ENCODE assay signal across 31 cellular contexts in genomic region chr7:131489196-131489595, GRCh38.
"Had no signal": no experiment of that assay in that cellular context is flagged by ENCODE, and none has a peak within 500 bp of the region (broad histone marks: within the 10 kb centered on the region; RNA-seq: fewer than 3 reads in every experiment).

No MANE protein-coding gene starts in this region.

- H3K36me3 ChIP-seq: adrenal gland, breast epithelium, SJCRH30 had no signal

- H3K4me3 Mint-ChIP-seq: activated CD4-positive, alpha-beta memory T cell treated with anti-CD3 and anti-CD28 coated beads, Interleukin-2, amount 10 ng/mL, durations not matched to agents 7 days and 5 days; activated CD8-positive, alpha-beta memory T cell treated with anti-CD3 and anti-CD28 coated beads, Interleukin-2, amount 10 ng/mL, durations not matched to agents 7 days and 5 days; activated T-cell treated with anti-CD3 and anti-CD28 coated beads, Interleukin-2, amount 50 U/mL, for 72 hours; activated T-helper 17 cell treated with anti-CD3 and anti-CD28 coated beads, Interleukin-2, amount 50 U/mL, for 72 hours; T-helper 2 cell treated with Interferon-gamma antibody and Interleukin-4, amounts not matched to agents 5 μg/mL and 100 μg/mL, for 36 hours had no signal

- H3K36me3 Mint-ChIP-seq: activated naive CD4-positive, alpha-beta T cell treated with anti-CD3 and anti-CD28 coated beads, Interleukin-2, amount 50 U/mL, for 72 hours had no signal

- H3K9me3 ChIP-seq: adrenal gland, body of pancreas, breast epithelium, SJCRH30 had no signal

- H3K27ac ChIP-seq: adrenal gland, body of pancreas, breast epithelium, KMS-11, SJCRH30, SK-N-MC had no signal

- H3K4me1 Mint-ChIP-seq: activated CD4-positive, alpha-beta memory T cell treated with anti-CD3 and anti-CD28 coated beads, Interleukin-2, amount 10 ng/mL, durations not matched to agents 7 days and 5 days; activated CD8-positive, alpha-beta memory T cell treated with anti-CD3 and anti-CD28 coated beads, Interleukin-2, amount 10 ng/mL, durations not matched to agents 7 days and 5 days; activated T-helper 17 cell treated with anti-CD3 and anti-CD28 coated beads, Interleukin-2, amount 50 U/mL, for 72 hours had no signal

- DNase-seq: activated CD4-positive, alpha-beta memory T cell treated with anti-CD3 and anti-CD28 coated beads, Interleukin-2, amount 10 ng/mL, durations not matched to agents 7 days and 5 days; activated CD4-positive, alpha-beta T cell treated with anti-CD3 and anti-CD28 coated beads for 4 hours; activated CD4-positive, alpha-beta T cell treated with anti-CD3 and anti-CD28 coated beads, Interleukin-2, amount 50 U/mL, for 1 hour; activated CD8-positive, alpha-beta memory T cell treated with anti-CD3 and anti-CD28 coated beads for 24 hours; activated CD8-positive, alpha-beta memory T cell treated with anti-CD3 and anti-CD28 coated beads, Interleukin-2, amount 10 ng/mL, durations not matched to agents 7 days and 5 days; activated effector memory CD4-positive, alpha-beta T cell treated with anti-CD3 and anti-CD28 coated beads, Interleukin-2, amount 50 U/mL, for 16 hours; activated naive CD4-positive, alpha-beta T cell; activated T-cell treated with anti-CD3 and anti-CD28 coated beads, Interleukin-2, amount 50 U/mL, for 1 hour; activated T-cell treated with anti-CD3 and anti-CD28 coated beads, Interleukin-2, amount 50 U/mL, for 72 hours; adrenal gland; body of pancreas; caudate nucleus; cerebellar nuclear complex; NCI-H1436 treated with DMSO at 0.1 percent for 48 hours; NCI-H1694 treated with DMSO at 0.1 percent for 48 hours; NCI-H2029; NCI-H2171 treated with DMSO at 0.1 percent for 48 hours; NCI-H446; NCI-H510A treated with DMSO at 0.1 percent for 48 hours; NCI-H526 treated with DMSO at 0.1 percent for 48 hours; NCI-H774; SHP77; SJCRH30 had no signal

- H3K4me3 ChIP-seq: adrenal gland, body of pancreas, breast epithelium, SJCRH30, SK-N-MC had no signal

- H3K9ac ChIP-seq: KMS-11 had no signal

- H3K27me3 ChIP-seq: adrenal gland, body of pancreas, breast epithelium, SJCRH30 had no signal

- FAIRE-seq: astrocyte, TTC549 had no signal

- H3K9me3 Mint-ChIP-seq: activated CD4-positive, alpha-beta memory T cell treated with anti-CD3 and anti-CD28 coated beads, Interleukin-2, amount 10 ng/mL, durations not matched to agents 7 days and 5 days; activated naive CD4-positive, alpha-beta T cell treated with anti-CD3 and anti-CD28 coated beads, Interleukin-2, amount 50 U/mL, for 72 hours; activated T-cell treated with anti-CD3 and anti-CD28 coated beads, Interleukin-2, amount 50 U/mL, for 72 hours; activated T-helper 17 cell treated with anti-CD3 and anti-CD28 coated beads, Interleukin-2, amount 50 U/mL, for 72 hours; T-helper 2 cell treated with Interferon-gamma antibody and Interleukin-4, amounts not matched to agents 5 μg/mL and 100 μg/mL, for 36 hours had no signal

- H3K27ac Mint-ChIP-seq: activated CD4-positive, alpha-beta memory T cell treated with anti-CD3 and anti-CD28 coated beads, Interleukin-2, amount 10 ng/mL, durations not matched to agents 7 days and 5 days; activated CD8-positive, alpha-beta memory T cell treated with anti-CD3 and anti-CD28 coated beads, Interleukin-2, amount 10 ng/mL, durations not matched to agents 7 days and 5 days; activated naive CD4-positive, alpha-beta T cell treated with anti-CD3 and anti-CD28 coated beads, Interleukin-2, amount 50 U/mL, for 72 hours; activated T-cell treated with anti-CD3 and anti-CD28 coated beads, Interleukin-2, amount 50 U/mL, for 72 hours; activated T-helper 17 cell treated with anti-CD3 and anti-CD28 coated beads, Interleukin-2, amount 50 U/mL, for 72 hours; T-helper 2 cell treated with Interferon-gamma antibody and Interleukin-4, amounts not matched to agents 5 μg/mL and 100 μg/mL, for 36 hours had no signal

- H3K4me2 ChIP-seq: KMS-11 had no signal

- H3K4me1 ChIP-seq: breast epithelium, SJCRH30 had no signal

- H3K27me3 Mint-ChIP-seq: activated CD4-positive, alpha-beta memory T cell treated with anti-CD3 and anti-CD28 coated beads, Interleukin-2, amount 10 ng/mL, durations not matched to agents 7 days and 5 days; activated CD8-positive, alpha-beta memory T cell treated with anti-CD3 and anti-CD28 coated beads, Interleukin-2, amount 10 ng/mL, durations not matched to agents 7 days and 5 days; activated T-helper 17 cell treated with anti-CD3 and anti-CD28 coated beads, Interleukin-2, amount 50 U/mL, for 72 hours had no signal
